In genomic region chr14:89418976-89419375, GRCh38 we compare ENCODE assay signal across 12 cellular contexts. TPM values are rescaled to one million over a fixed set of nuclear protein-coding genes. Genes with fewer than 3 reads are reported as not detected.
DNase-seq lines count a peak whose midpoint lies in the region; ATAC-seq and TF ChIP-seq lines count a peak whose summit lies in the region.
"Had no signal": no experiment of that assay in that cellular context is flagged by ENCODE, and none has a peak within 500 bp of the region (broad histone marks: within the 10 kb centered on the region; RNA-seq: fewer than 3 reads in every experiment).

No MANE protein-coding gene starts in this region.

- H3K27me3 Mint-ChIP-seq in activated CD4-positive, alpha-beta memory T cell treated with anti-CD3 and anti-CD28 coated beads for 36 hours = no peaks in the 10 kb centered on the region
- no peaks in the 10 kb centered on the region for H3K27me3 Mint-ChIP-seq in activated CD4-positive, alpha-beta memory T cell treated with anti-CD3 and anti-CD28 coated beads, Interleukin-2, amount 10 ng/mL, durations not matched to agents 7 days and 5 days
- no peaks in the 10 kb centered on the region for H3K27me3 Mint-ChIP-seq in endodermal cell (ENCODE audit: insufficient read depth)
- H3K27me3 Mint-ChIP-seq in stimulated activated naive CD8-positive, alpha-beta T cell treated with anti-CD3 and anti-CD28 coated beads, Interleukin-15, amount 100 ng/mL, for 72 hours = no peaks in the 10 kb centered on the region

- WGBS in endodermal cell (ENCODE audit: insufficient coverage in 1 of 2, insufficient read length in 1 of 2), 2 experiments = 92% methylated on average over 2 of the region's 2 CpGs; no CpG with 5 or more reads in 1 of the 2 experiments

- peak overlapping the region; percentile 25 for H3K27ac Mint-ChIP-seq in activated CD4-positive, alpha-beta memory T cell treated with anti-CD3 and anti-CD28 coated beads for 36 hours
- H3K27ac Mint-ChIP-seq in activated CD4-positive, alpha-beta memory T cell treated with anti-CD3 and anti-CD28 coated beads, Interleukin-2, amount 10 ng/mL, durations not matched to agents 7 days and 5 days = no peak overlapping the region
- no peak overlapping the region for H3K27ac Mint-ChIP-seq in endodermal cell
- no peak overlapping the region for H3K27ac Mint-ChIP-seq in stimulated activated naive CD8-positive, alpha-beta T cell treated with anti-CD3 and anti-CD28 coated beads, Interleukin-15, amount 100 ng/mL, for 72 hours

- TF ChIP-seq CTCF in endodermal cell (conservative IDR thresholded peaks at IDR 0.05) = peak; percentile 21

- no peaks in the 10 kb centered on the region for H3K9me3 Mint-ChIP-seq in activated CD4-positive, alpha-beta memory T cell treated with anti-CD3 and anti-CD28 coated beads for 36 hours
- H3K9me3 Mint-ChIP-seq in activated CD4-positive, alpha-beta memory T cell treated with anti-CD3 and anti-CD28 coated beads, Interleukin-2, amount 10 ng/mL, durations not matched to agents 7 days and 5 days = no peaks in the 10 kb centered on the region
- H3K9me3 Mint-ChIP-seq in endodermal cell = no peaks in the 10 kb centered on the region
- no peaks in the 10 kb centered on the region for H3K9me3 Mint-ChIP-seq in stimulated activated naive CD8-positive, alpha-beta T cell treated with anti-CD3 and anti-CD28 coated beads, Interleukin-15, amount 100 ng/mL, for 72 hours

- H3K4me1 Mint-ChIP-seq in activated CD4-positive, alpha-beta memory T cell treated with anti-CD3 and anti-CD28 coated beads for 36 hours (ENCODE audit: low read depth) = peaks cover 63% of the 10 kb centered on the region
- H3K4me1 Mint-ChIP-seq in activated CD4-positive, alpha-beta memory T cell treated with anti-CD3 and anti-CD28 coated beads, Interleukin-2, amount 10 ng/mL, durations not matched to agents 7 days and 5 days = peaks cover 41% of the 10 kb centered on the region
- H3K4me1 Mint-ChIP-seq in endodermal cell = peaks cover 46% of the 10 kb centered on the region
- H3K4me1 Mint-ChIP-seq in stimulated activated naive CD8-positive, alpha-beta T cell treated with anti-CD3 and anti-CD28 coated beads, Interleukin-15, amount 100 ng/mL, for 72 hours = peaks cover 79% of the 10 kb centered on the region

- no peaks in the 10 kb centered on the region for H3K9me3 ChIP-seq in endodermal cell (ENCODE audit: control insufficient read depth, low read length)

- POLR2A ChIA-PET in activated CD4-positive, alpha-beta memory T cell treated with anti-CD3 and anti-CD28 coated beads for 36 hours (lab: Charles Lee) = no interaction called here
- POLR2A ChIA-PET in activated CD4-positive, alpha-beta memory T cell treated with anti-CD3 and anti-CD28 coated beads, Interleukin-2, amount 10 ng/mL, durations not matched to agents 7 days and 5 days (lab: Charles Lee) = interaction anchor here (0.6 to 3.4 kb wide), 4 partner anchors 11 to 290 kb away, joined by 3 to 20 read pairs (median 4); no protein-coding TSS in a partner anchor

- peaks cover 14% of the 10 kb centered on the region for H3K36me3 Mint-ChIP-seq in activated CD4-positive, alpha-beta memory T cell treated with anti-CD3 and anti-CD28 coated beads for 36 hours
- H3K36me3 Mint-ChIP-seq in activated CD4-positive, alpha-beta memory T cell treated with anti-CD3 and anti-CD28 coated beads, Interleukin-2, amount 10 ng/mL, durations not matched to agents 7 days and 5 days (ENCODE audit: low read depth) = peaks cover 6% of the 10 kb centered on the region
- peaks cover 5% of the 10 kb centered on the region for H3K36me3 Mint-ChIP-seq in endodermal cell (ENCODE audit: low read depth)

- H3K36me3 ChIP-seq in endodermal cell (ENCODE audit: control insufficient read depth, insufficient read depth, low read length) = no peaks in the 10 kb centered on the region

- H3K4me3 Mint-ChIP-seq in activated CD4-positive, alpha-beta memory T cell treated with anti-CD3 and anti-CD28 coated beads for 36 hours = no peak overlapping the region
- no peak overlapping the region for H3K4me3 Mint-ChIP-seq in activated CD4-positive, alpha-beta memory T cell treated with anti-CD3 and anti-CD28 coated beads, Interleukin-2, amount 10 ng/mL, durations not matched to agents 7 days and 5 days
- no peak overlapping the region for H3K4me3 Mint-ChIP-seq in endodermal cell
- peak overlapping the region; percentile 86 to 93 for H3K4me3 Mint-ChIP-seq in stimulated activated naive CD8-positive, alpha-beta T cell treated with anti-CD3 and anti-CD28 coated beads, Interleukin-15, amount 100 ng/mL, for 72 hours

- no peaks in the 10 kb centered on the region for H3K4me1 ChIP-seq in endodermal cell (ENCODE audit: control insufficient read depth, insufficient read depth, low read length)

- intact Hi-C loops in activated CD4-positive, alpha-beta memory T cell treated with anti-CD3 and anti-CD28 coated beads for 36 hours (cut with micrococcal nuclease) = loop anchor here (1.0 to 5.0 kb wide), 8 partner anchors 11 to 627 kb away; partner anchors contain the start of gene EML5

- no peak overlapping the region for H3K4me3 ChIP-seq in endodermal cell (ENCODE audit: low read length)

- CTCF ChIA-PET in activated CD4-positive, alpha-beta memory T cell treated with anti-CD3 and anti-CD28 coated beads for 36 hours (lab: Charles Lee) = interaction anchor here (0.9 kb wide), 1 partner anchor 320 kb away, joined by 3 read pairs; no protein-coding TSS in a partner anchor
- CTCF ChIA-PET in activated CD4-positive, alpha-beta memory T cell treated with anti-CD3 and anti-CD28 coated beads, Interleukin-2, amount 10 ng/mL, durations not matched to agents 7 days and 5 days (lab: Charles Lee) = interaction anchor here (2.3 kb wide), 1 partner anchor 11 kb away, joined by 11 read pairs; no protein-coding TSS in a partner anchor

- H3K9ac ChIP-seq in endodermal cell (ENCODE audit: extremely low read depth, low read length, poor library complexity, severe bottlenecking) = no peak overlapping the region

- H3K27ac ChIP-seq in endodermal cell (ENCODE audit: low read depth, low read length) = no peak overlapping the region

- no peaks in the 10 kb centered on the region for H3K27me3 ChIP-seq in endodermal cell (ENCODE audit: control insufficient read depth, insufficient read depth, low read length, poor library complexity, severe bottlenecking)

- ATAC-seq in stimulated activated naive CD8-positive, alpha-beta T cell treated with anti-CD3 and anti-CD28 coated beads, Interleukin-15, amount 100 ng/mL, for 72 hours = no peak
- ATAC-seq in HG02759 (IDR thresholded peaks at IDR 0.05; ENCODE audit: unreplicated experiment) = no peak

- no peak for DNase-seq in activated CD4-positive, alpha-beta memory T cell treated with anti-CD3 and anti-CD28 coated beads for 36 hours
- no peak for DNase-seq in activated CD4-positive, alpha-beta memory T cell treated with anti-CD3 and anti-CD28 coated beads, Interleukin-2, amount 10 ng/mL, durations not matched to agents 7 days and 5 days
- DNase-seq in NCI-H69 (lab: John Stamatoyannopoulos, UW) (peak; percentile 34), endodermal cell (no peak), superior temporal gyrus (ENCODE audit: extremely low spot score) (no peak), NCI-H345 treated with DMSO at 0.1 percent for 48 hours (lab: John Stamatoyannopoulos, UW; ENCODE audit: unreplicated experiment) (no peak)
- DNase-seq in stimulated activated naive CD8-positive, alpha-beta T cell treated with anti-CD3 and anti-CD28 coated beads, Interleukin-15, amount 100 ng/mL, for 72 hours = no peak
- DNase-seq: activated CD4-positive, alpha-beta T cell treated with anti-CD3 and anti-CD28 coated beads for 1 hour; HCEC 1CT; NCI-H2171; SHP77 had no signal

RNA-seq across cellular contexts. Expression of gene FOXN3, which starts 1.9 kb away (rescaled TPM):
- 10 to 100 TPM; 59.1 to 63.5 TPM for total RNA-seq in activated CD4-positive, alpha-beta memory T cell treated with anti-CD3 and anti-CD28 coated beads for 36 hours
- total RNA-seq in activated CD4-positive, alpha-beta memory T cell treated with anti-CD3 and anti-CD28 coated beads, Interleukin-2, amount 10 ng/mL, durations not matched to agents 7 days and 5 days = 10 to 100 TPM; 73.1 to 78.3 TPM
- 10 to 100 TPM; 61.2 to 84.1 TPM for total RNA-seq in endodermal cell
- 44.3 TPM for polyA plus RNA-seq in endodermal cell (2013, experiment 1 of 2)
- 37.3 TPM for polyA plus RNA-seq in endodermal cell (2013, experiment 2 of 2)

Comparison
In these comparisons a context has a peak if more than half of its experiments do, and no peak if none do; other contexts are left out.
1. H3K4me3 Mint-ChIP-seq: peak in stimulated activated naive CD8-positive, alpha-beta T cell treated with anti-CD3 and anti-CD28 coated beads, Interleukin-15, amount 100 ng/mL, for 72 hours (2 of 2); none in activated CD4-positive, alpha-beta memory T cell treated with anti-CD3 and anti-CD28 coated beads for 36 hours (single experiment), activated CD4-positive, alpha-beta memory T cell treated with anti-CD3 and anti-CD28 coated beads, Interleukin-2, amount 10 ng/mL, durations not matched to agents 7 days and 5 days (single experiment) and endodermal cell (single experiment).